In genomic region chr6:126034671-126035070, GRCh38 we compare ENCODE assay signal across 21 cellular contexts.
"Had no signal": no experiment of that assay in that cellular context is flagged by ENCODE, and none has a peak within 500 bp of the region (broad histone marks: within the 10 kb centered on the region; RNA-seq: fewer than 3 reads in every experiment).

No MANE protein-coding gene starts in this region.

- H3K9me3 ChIP-seq: MG63, SK-N-SH had no signal

- H3K9ac ChIP-seq: SK-N-SH had no signal

- H3K4me2 ChIP-seq: SK-N-SH had no signal

- FAIRE-seq: RCC 7860 had no signal

- H3K4me3 ChIP-seq: MG63 had no signal

- DNase-seq: IMR-90, Karpas-422, KG1, MG63, NCI-H1092 treated with DMSO at 0.1 percent for 48 hours, NCI-H1436, NCI-H187, NCI-H2029, NCI-H2081 treated with DMSO at 0.1 percent for 48 hours, NCI-H2171, NCI-H2227 treated with DMSO at 0.1 percent for 48 hours, NCI-H446, NCI-H510A, NCI-H524 treated with DMSO at 0.1 percent for 48 hours, NCI-H69, NCI-H774, RPMI8226, SHP77, SK-N-SH, SW 1271 had no signal

- H3K27me3 ChIP-seq: MG63 had no signal
